Comparison of ENCODE assay signal across 11 cellular contexts in the genomic region with DNA sequence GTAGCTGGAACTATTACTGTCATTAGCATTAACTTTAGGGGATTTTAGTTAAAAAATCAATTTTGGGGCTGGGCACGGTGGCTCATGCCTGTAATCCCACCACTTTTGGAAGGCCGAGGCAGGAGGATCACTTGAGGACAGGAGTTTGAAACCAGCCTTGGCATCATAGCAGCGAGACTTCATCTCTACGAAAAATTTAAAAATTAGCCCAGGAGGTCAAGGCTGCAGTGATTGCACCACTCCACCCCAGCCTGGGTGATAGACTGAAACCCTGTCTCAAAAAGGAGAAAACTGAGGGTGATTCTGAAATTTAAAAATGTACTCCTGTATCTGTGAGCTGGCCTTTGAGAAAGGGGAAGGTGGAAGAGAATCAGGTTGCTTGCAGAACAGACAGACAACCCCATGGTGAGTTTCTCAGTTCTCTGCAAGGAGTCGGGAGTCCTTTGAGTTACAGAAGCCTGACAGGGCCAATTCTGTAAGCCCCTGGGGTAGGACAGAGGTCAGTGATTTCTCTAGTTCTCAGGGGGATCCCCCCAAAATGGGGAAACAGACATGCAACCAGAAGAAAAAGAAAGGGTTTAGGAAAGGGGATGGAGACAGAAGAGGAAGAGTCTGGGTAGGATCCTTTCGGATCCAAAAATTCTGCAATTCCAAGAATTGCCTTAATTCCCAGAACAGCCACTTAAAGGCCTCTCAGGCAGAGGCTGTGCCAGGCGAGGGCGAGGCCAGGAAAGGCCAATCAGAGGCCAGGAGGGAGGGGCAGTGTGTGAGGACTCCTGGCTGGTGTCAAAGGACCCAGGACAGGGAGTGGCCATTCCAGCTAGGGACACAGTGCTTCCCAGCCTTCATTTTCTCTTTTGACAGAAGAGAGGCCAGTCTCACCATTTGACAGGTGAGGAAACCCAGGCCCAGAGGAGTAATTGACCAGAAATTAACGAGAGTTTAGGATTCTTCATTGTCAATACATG. TPM values are rescaled to one million over a fixed set of nuclear protein-coding genes. Genes with fewer than 3 reads are reported as not detected.
DNase-seq lines count a peak whose midpoint lies in the region; ATAC-seq and TF ChIP-seq lines count a peak whose summit lies in the region.
"Had no signal": no experiment of that assay in that cellular context is flagged by ENCODE, and none has a peak within 500 bp of the region (broad histone marks: within the 10 kb centered on the region; RNA-seq: fewer than 3 reads in every experiment).

No MANE protein-coding gene starts in this region.

- intact Hi-C loops in Caco-2 (cut with micrococcal nuclease; ENCODE audit: unreplicated experiment): no loop called here
- intact Hi-C loops in heart right ventricle (cut with DNase I): no loop called here

- H3K27ac ChIP-seq in RWPE1 (peak overlapping the region; percentile 81), heart right ventricle (peak overlapping the region in 9 of 10 donors; percentile 9 to 60 (median 37))

- WGBS in heart right ventricle, 2 donors: 60 to 62% methylated on average over 9 of the region's 9 CpGs

- DNase-seq in Caco-2 (peak; percentile 73 to 82), RWPE1 (ENCODE audit: low spot score) (no peak), heart right ventricle (peak; percentile 73 to 79), renal cortical epithelial cell (ENCODE audit: low read depth) (peak; percentile 18)
- DNase-seq in stimulated activated CD8-positive, alpha-beta memory T cell treated with anti-CD3 and anti-CD28 coated beads, Interleukin-4, amount 100 ng/mL, for 48 hours: no peak
- DNase-seq: activated effector memory CD4-positive, alpha-beta T cell treated with anti-CD3 and anti-CD28 coated beads, Interleukin-2, amount 50 U/mL, for 16 hours had no signal

- no peaks in the 10 kb centered on the region for H3K36me3 Mint-ChIP-seq in Caco-2 (ENCODE audit: insufficient read depth, unreplicated experiment)
- H3K36me3 Mint-ChIP-seq: stimulated activated effector memory CD8-positive, alpha-beta T cell treated with anti-CD3 and anti-CD28 coated beads, Interleukin-12 subunit alpha, Interleukin-12 subunit beta, amount 100 ng/mL, for 72 hours had no signal

- BruUV-seq in Caco-2 (replicated peaks; lab: Mats Ljungman, UMichigan): no TSS peak

- H3K4me1 ChIP-seq in Caco-2 (peaks cover 40% of the 10 kb centered on the region), heart right ventricle (peaks cover 0 to 51% (median 12%) of the 10 kb centered on the region in 9 donors)
- H3K4me1 ChIP-seq: prostate gland had no signal

- no peaks in the 10 kb centered on the region for H3K27me3 Mint-ChIP-seq in Caco-2 (ENCODE audit: insufficient read depth, unreplicated experiment)

- no peak overlapping the region for H3K4me3 ChIP-seq in Caco-2 (ENCODE audit: low read depth, low read length)
- H3K4me3 ChIP-seq in heart right ventricle: no peak overlapping the region
- H3K4me3 ChIP-seq: prostate gland had no signal

- H3K9me3 Mint-ChIP-seq in Caco-2 (ENCODE audit: unreplicated experiment): peaks cover 6% of the 10 kb centered on the region

- peaks cover 8% of the 10 kb centered on the region for H3K4me1 Mint-ChIP-seq in Caco-2 (ENCODE audit: low read depth, unreplicated experiment)

- H3K36me3 ChIP-seq in Caco-2 (ENCODE audit: control insufficient read depth, insufficient read depth, low read length) (no peaks in the 10 kb centered on the region), heart right ventricle (peaks cover 0 to 27% (median 0%) of the 10 kb centered on the region in 9 donors)
- H3K36me3 ChIP-seq: prostate gland had no signal

- H3K4me3 Mint-ChIP-seq in Caco-2 (ENCODE audit: unreplicated experiment): no peak overlapping the region
- H3K4me3 Mint-ChIP-seq: stimulated activated effector memory CD8-positive, alpha-beta T cell treated with anti-CD3 and anti-CD28 coated beads, Interleukin-12 subunit alpha, Interleukin-12 subunit beta, amount 100 ng/mL, for 72 hours had no signal

- no peaks in the 10 kb centered on the region for H3K27me3 ChIP-seq in Caco-2 (replicated peaks; ENCODE audit: control insufficient read depth, insufficient read depth, low read length)
- H3K27me3 ChIP-seq in heart right ventricle: no peaks in the 10 kb centered on the region

- POLR2A ChIA-PET in Caco-2 (lab: Charles Lee): no interaction called here
- POLR2A ChIA-PET in RWPE1 (lab: Yijun Ruan, JAX; ENCODE audit: low non-redundant PET): no interaction called here

- TF ChIP-seq CTCF in Caco-2 (IDR thresholded peaks at IDR 0.05; ENCODE audit: insufficient read depth in 1 of 2, low read depth in 1 of 2, low read length in 1 of 2, severe bottlenecking in 1 of 2, unreplicated experiment in 1 of 2) (no peak), RWPE1 (conservative IDR thresholded peaks at IDR 0.05; ENCODE audit: low read depth) (no peak), heart right ventricle (IDR thresholded peaks at IDR 0.05) (no peak)

- peak overlapping the region; percentile 71 for H3K27ac Mint-ChIP-seq in Caco-2 (ENCODE audit: unreplicated experiment)
- H3K27ac Mint-ChIP-seq: stimulated activated effector memory CD8-positive, alpha-beta T cell treated with anti-CD3 and anti-CD28 coated beads, Interleukin-12 subunit alpha, Interleukin-12 subunit beta, amount 100 ng/mL, for 72 hours had no signal

- H3K9me3 ChIP-seq in Caco-2: no peaks in the 10 kb centered on the region
- H3K9me3 ChIP-seq in heart right ventricle: peaks cover 0 to 5% (median 0%) of the 10 kb centered on the region in 11 donors
- H3K9me3 ChIP-seq: prostate gland had no signal

- ATAC-seq in heart right ventricle (peak; percentile 91 to 96 (median 96)), HG03571 (IDR thresholded peaks at IDR 0.05; ENCODE audit: unreplicated experiment) (no peak), HG03354 (IDR thresholded peaks at IDR 0.05; ENCODE audit: poor library complexity, severe bottlenecking, unreplicated experiment) (no peak), HG02759 (IDR thresholded peaks at IDR 0.05; ENCODE audit: unreplicated experiment) (no peak)
- ATAC-seq: stimulated activated effector memory CD8-positive, alpha-beta T cell treated with anti-CD3 and anti-CD28 coated beads, Interleukin-12 subunit alpha, Interleukin-12 subunit beta, amount 100 ng/mL, for 72 hours had no signal

- CTCF ChIA-PET in Caco-2 (lab: Charles Lee): no interaction called here
- CTCF ChIA-PET in RWPE1 (lab: Yijun Ruan, JAX): interaction anchor here (0.5 kb wide), 1 partner anchor 40 kb away, joined by 5 read pairs; a partner anchor contains a TSS

RNA-seq across cellular contexts. Expression of a gene that starts 6.7 kb away (rescaled TPM):
- total RNA-seq in Caco-2 (2022): 8.8 and 16.6 TPM in 2 replicates
- total RNA-seq in heart right ventricle: 10 to 100 TPM; 16.7 to 58.1 (median 27.9) TPM
- 10 to 100 TPM; 62.9 to 74.4 TPM for polyA plus RNA-seq in heart right ventricle
- total RNA-seq in renal cortical epithelial cell: 1.4 and 3.0 TPM in 2 replicates

RNA-seq across cellular contexts. Expression of a gene that starts 21.7 kb away (rescaled TPM):
- total RNA-seq in Caco-2 (2022) (29.8 and 31.1 TPM in 2 replicates), heart right ventricle (10 to 100 TPM; 11.1 to 20.9 (median 13.6) TPM), renal cortical epithelial cell (6.1 and 11.8 TPM in 2 replicates)
- polyA plus RNA-seq in heart right ventricle: 10 to 100 TPM; 17.1 to 35.1 TPM

RNA-seq across cellular contexts. Expression of a gene that starts 25.4 kb away (rescaled TPM):
- 0.53 and 0.66 TPM in 2 replicates for total RNA-seq in Caco-2 (2022)
- under 1 TPM in 1 of 10 donors, not detected in 9; 0.49 TPM for total RNA-seq in heart right ventricle
- under 1 TPM in 1 of 2 donors, not detected in 1; 0.04 TPM for polyA plus RNA-seq in heart right ventricle
- total RNA-seq in renal cortical epithelial cell: not detected in 2 replicates
- total RNA-seq: prostate gland had no signal

RNA-seq across cellular contexts. Expression of a gene that starts 37.6 kb away (rescaled TPM):
- total RNA-seq in Caco-2 (2022) (0.61 and 0.63 TPM in 2 replicates), heart right ventricle (1 to 10 TPM in 1 of 10 donors, under 1 TPM in 9; 0.15 to 2.3 (median 0.56) TPM), renal cortical epithelial cell (0.05 TPM in 1 of 2 replicates, not detected in the other)
- under 1 TPM; 0.51 to 0.94 TPM for polyA plus RNA-seq in heart right ventricle

RNA-seq across cellular contexts. Expression of a gene that starts 40.2 kb away (rescaled TPM):
- 41.0 and 42.2 TPM in 2 replicates for total RNA-seq in Caco-2 (2022)
- total RNA-seq in heart right ventricle: 10 to 100 TPM in 7 of 10 donors, 1 to 10 TPM in 3; 6.5 to 17.6 (median 10.8) TPM
- polyA plus RNA-seq in heart right ventricle: 10 to 100 TPM; 10.2 to 21.2 TPM
- total RNA-seq in renal cortical epithelial cell: 21.5 and 27.3 TPM in 2 replicates

Comparison
In these comparisons a context has a peak if more than half of its experiments do, and no peak if none do; other contexts are left out.
1. DNase-seq: peak in Caco-2 (2 of 2), heart right ventricle (2 of 2) and renal cortical epithelial cell (single experiment); none in RWPE1 (single experiment) and stimulated activated CD8-positive, alpha-beta memory T cell treated with anti-CD3 and anti-CD28 coated beads, Interleukin-4, amount 100 ng/mL, for 48 hours (single experiment).
2. ATAC-seq: peak in heart right ventricle (8 of 8); none in HG03571 (single experiment), HG03354 (single experiment) and HG02759 (single experiment).